Comparison of ENCODE assay signal across 1 cellular context in the genomic region with DNA sequence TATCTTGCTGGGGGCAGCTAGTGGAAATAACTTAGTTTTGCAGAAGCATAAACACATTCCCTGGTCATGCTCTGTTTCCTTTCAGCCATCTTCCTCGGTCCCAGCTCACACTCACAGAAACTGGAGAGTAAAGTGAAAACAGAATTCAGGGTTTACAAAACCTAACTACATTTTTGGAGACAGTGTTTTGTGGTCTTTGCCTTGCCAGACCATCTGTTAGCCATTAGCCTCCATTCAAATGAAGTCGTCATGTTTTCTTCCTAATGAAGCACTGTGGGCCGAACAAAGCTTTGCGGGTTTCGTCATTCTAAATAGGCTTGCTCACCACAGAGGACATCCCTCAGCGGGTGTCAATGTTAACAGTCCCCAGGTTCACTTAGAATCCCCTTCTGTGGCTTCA.
TF ChIP-seq lines count a peak whose summit lies in the region.

No MANE protein-coding gene starts in this region.

TF ChIP-seq in H1, 55 proteins besides CTCF, POLR2A, EP300 and RAD21:
- TF ChIP-seq, protein P1, sequence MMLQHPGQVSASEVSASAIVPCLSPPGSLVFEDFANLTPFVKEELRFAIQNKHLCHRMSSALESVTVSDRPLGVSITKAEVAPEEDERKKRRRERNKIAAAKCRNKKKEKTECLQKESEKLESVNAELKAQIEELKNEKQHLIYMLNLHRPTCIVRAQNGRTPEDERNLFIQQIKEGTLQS (IDR thresholded peaks at IDR 0.05; ENCODE audit: insufficient read depth, low read depth, low read length): no peak
- no peak for TF ChIP-seq RFX5 (IDR thresholded peaks at IDR 0.05; ENCODE audit: borderline replicate concordance, low read depth, low read length)
- TF ChIP-seq EGR1 (IDR thresholded peaks at IDR 0.05; ENCODE audit: borderline replicate concordance, low read depth, low read length): no peak
- TF ChIP-seq BACH1 (IDR thresholded peaks at IDR 0.05; ENCODE audit: low read length): no peak
- no peak for TF ChIP-seq MAFK (IDR thresholded peaks at IDR 0.05; ENCODE audit: low read depth, low read length)
- TF ChIP-seq, protein P2, sequence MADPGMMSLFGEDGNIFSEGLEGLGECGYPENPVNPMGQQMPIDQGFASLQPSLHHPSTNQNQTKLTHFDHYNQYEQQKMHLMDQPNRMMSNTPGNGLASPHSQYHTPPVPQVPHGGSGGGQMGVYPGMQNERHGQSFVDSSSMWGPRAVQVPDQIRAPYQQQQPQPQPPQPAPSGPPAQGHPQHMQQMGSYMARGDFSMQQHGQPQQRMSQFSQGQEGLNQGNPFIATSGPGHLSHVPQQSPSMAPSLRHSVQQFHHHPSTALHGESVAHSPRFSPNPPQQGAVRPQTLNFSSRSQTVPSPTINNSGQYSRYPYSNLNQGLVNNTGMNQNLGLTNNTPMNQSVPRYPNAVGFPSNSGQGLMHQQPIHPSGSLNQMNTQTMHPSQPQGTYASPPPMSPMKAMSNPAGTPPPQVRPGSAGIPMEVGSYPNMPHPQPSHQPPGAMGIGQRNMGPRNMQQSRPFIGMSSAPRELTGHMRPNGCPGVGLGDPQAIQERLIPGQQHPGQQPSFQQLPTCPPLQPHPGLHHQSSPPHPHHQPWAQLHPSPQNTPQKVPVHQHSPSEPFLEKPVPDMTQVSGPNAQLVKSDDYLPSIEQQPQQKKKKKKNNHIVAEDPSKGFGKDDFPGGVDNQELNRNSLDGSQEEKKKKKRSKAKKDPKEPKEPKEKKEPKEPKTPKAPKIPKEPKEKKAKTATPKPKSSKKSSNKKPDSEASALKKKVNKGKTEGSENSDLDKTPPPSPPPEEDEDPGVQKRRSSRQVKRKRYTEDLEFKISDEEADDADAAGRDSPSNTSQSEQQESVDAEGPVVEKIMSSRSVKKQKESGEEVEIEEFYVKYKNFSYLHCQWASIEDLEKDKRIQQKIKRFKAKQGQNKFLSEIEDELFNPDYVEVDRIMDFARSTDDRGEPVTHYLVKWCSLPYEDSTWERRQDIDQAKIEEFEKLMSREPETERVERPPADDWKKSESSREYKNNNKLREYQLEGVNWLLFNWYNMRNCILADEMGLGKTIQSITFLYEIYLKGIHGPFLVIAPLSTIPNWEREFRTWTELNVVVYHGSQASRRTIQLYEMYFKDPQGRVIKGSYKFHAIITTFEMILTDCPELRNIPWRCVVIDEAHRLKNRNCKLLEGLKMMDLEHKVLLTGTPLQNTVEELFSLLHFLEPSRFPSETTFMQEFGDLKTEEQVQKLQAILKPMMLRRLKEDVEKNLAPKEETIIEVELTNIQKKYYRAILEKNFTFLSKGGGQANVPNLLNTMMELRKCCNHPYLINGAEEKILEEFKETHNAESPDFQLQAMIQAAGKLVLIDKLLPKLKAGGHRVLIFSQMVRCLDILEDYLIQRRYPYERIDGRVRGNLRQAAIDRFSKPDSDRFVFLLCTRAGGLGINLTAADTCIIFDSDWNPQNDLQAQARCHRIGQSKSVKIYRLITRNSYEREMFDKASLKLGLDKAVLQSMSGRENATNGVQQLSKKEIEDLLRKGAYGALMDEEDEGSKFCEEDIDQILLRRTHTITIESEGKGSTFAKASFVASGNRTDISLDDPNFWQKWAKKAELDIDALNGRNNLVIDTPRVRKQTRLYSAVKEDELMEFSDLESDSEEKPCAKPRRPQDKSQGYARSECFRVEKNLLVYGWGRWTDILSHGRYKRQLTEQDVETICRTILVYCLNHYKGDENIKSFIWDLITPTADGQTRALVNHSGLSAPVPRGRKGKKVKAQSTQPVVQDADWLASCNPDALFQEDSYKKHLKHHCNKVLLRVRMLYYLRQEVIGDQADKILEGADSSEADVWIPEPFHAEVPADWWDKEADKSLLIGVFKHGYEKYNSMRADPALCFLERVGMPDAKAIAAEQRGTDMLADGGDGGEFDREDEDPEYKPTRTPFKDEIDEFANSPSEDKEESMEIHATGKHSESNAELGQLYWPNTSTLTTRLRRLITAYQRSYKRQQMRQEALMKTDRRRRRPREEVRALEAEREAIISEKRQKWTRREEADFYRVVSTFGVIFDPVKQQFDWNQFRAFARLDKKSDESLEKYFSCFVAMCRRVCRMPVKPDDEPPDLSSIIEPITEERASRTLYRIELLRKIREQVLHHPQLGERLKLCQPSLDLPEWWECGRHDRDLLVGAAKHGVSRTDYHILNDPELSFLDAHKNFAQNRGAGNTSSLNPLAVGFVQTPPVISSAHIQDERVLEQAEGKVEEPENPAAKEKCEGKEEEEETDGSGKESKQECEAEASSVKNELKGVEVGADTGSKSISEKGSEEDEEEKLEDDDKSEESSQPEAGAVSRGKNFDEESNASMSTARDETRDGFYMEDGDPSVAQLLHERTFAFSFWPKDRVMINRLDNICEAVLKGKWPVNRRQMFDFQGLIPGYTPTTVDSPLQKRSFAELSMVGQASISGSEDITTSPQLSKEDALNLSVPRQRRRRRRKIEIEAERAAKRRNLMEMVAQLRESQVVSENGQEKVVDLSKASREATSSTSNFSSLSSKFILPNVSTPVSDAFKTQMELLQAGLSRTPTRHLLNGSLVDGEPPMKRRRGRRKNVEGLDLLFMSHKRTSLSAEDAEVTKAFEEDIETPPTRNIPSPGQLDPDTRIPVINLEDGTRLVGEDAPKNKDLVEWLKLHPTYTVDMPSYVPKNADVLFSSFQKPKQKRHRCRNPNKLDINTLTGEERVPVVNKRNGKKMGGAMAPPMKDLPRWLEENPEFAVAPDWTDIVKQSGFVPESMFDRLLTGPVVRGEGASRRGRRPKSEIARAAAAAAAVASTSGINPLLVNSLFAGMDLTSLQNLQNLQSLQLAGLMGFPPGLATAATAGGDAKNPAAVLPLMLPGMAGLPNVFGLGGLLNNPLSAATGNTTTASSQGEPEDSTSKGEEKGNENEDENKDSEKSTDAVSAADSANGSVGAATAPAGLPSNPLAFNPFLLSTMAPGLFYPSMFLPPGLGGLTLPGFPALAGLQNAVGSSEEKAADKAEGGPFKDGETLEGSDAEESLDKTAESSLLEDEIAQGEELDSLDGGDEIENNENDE (IDR thresholded peaks at IDR 0.05; ENCODE audit: insufficient replicate concordance, low read length): no peak
- no peak for TF ChIP-seq POLR2AphosphoS5 (IDR thresholded peaks at IDR 0.05; ENCODE audit: low read depth, low read length)
- TF ChIP-seq NANOG (IDR thresholded peaks at IDR 0.05; ENCODE audit: insufficient read depth, low read depth, low read length, poor library complexity, severe bottlenecking): no peak
- no peak for TF ChIP-seq TCF12 (IDR thresholded peaks at IDR 0.05; ENCODE audit: low read depth, low read length)
- no peak for TF ChIP-seq GABPA (IDR thresholded peaks at IDR 0.05; ENCODE audit: borderline replicate concordance, insufficient read depth, low read length)
